19 cellular contexts compared by ENCODE assay signal in the genomic region with DNA sequence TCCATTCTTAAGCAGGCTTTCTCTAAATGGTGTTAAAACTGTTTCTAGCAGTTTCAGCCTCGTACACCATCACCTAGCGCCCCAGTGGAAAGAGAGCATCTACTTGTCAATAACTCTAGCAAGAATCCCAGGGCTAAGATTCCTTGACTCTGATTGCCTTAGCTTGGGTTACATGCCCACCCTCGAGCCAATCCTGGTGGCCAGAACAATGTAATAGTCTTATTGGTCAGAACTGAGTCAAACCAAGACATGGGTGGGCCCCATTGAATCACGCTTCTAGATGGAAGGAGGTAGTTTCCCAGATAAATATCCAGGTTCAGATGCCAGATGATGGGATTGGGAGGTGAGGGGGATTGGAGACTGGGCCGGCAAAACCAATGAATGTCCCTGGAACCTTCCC.
"Had no signal": no experiment of that assay in that cellular context is flagged by ENCODE, and none has a peak within 500 bp of the region (broad histone marks: within the 10 kb centered on the region; RNA-seq: fewer than 3 reads in every experiment).

No MANE protein-coding gene starts in this region.

- H3K79me2 ChIP-seq: hepatocyte had no signal

- H3K36me3 ChIP-seq: ascending aorta, left lung, right atrium auricular region, suprapubic skin had no signal

- H3K27me3 Mint-ChIP-seq: progenitor cell of endocrine pancreas; stimulated activated naive CD8-positive, alpha-beta T cell treated with anti-CD3 and anti-CD28 coated beads, Interleukin-15, Interleukin-2, amounts not matched to agents 100 ng/mL and 50 ng/mL, for 24 hours had no signal

- H3K9me3 Mint-ChIP-seq: natural killer cell; stimulated activated naive CD8-positive, alpha-beta T cell treated with anti-CD3 and anti-CD28 coated beads, Interleukin-15, Interleukin-2, amounts not matched to agents 100 ng/mL and 50 ng/mL, for 24 hours; T-helper 2 cell treated with Interferon-gamma antibody and Interleukin-4, amounts not matched to agents 5 μg/mL and 100 μg/mL, for 36 hours had no signal

- DNase-seq: activated CD4-positive, alpha-beta T cell treated with anti-CD3 and anti-CD28 coated beads, Interleukin-2, amount 50 U/mL, for 1 hour; activated CD8-positive, alpha-beta memory T cell treated with anti-CD3 and anti-CD28 coated beads for 24 hours; activated gamma-delta T cell treated with Interleukin-2 at 50 U/mL for 16 hours; erythroblast; kidney; left lung; mammary epithelial cell; natural killer cell; small intestine; stimulated activated CD4-positive, alpha-beta T cell treated with anti-CD3 and anti-CD28 coated beads, Interleukin-4, amount 100 ng/mL, for 4 hours; stimulated activated CD8-positive, alpha-beta memory T cell treated with anti-CD3 and anti-CD28 coated beads, Interleukin-4, amount 100 ng/mL, for 48 hours had no signal

- H3K9me3 ChIP-seq: ascending aorta, left lung, right atrium auricular region, suprapubic skin had no signal

- H3K4me2 ChIP-seq: hepatocyte had no signal

- H3K36me3 Mint-ChIP-seq: natural killer cell had no signal

- H3K4me3 Mint-ChIP-seq: natural killer cell; stimulated activated naive CD8-positive, alpha-beta T cell treated with anti-CD3 and anti-CD28 coated beads, Interleukin-15, Interleukin-2, amounts not matched to agents 100 ng/mL and 50 ng/mL, for 24 hours; T-helper 2 cell treated with Interferon-gamma antibody and Interleukin-4, amounts not matched to agents 5 μg/mL and 100 μg/mL, for 36 hours had no signal

- H3K27me3 ChIP-seq: ascending aorta, hepatocyte, left lung, right atrium auricular region, suprapubic skin had no signal

- H3K27ac ChIP-seq: ascending aorta, hepatocyte, left lung, right atrium auricular region, suprapubic skin had no signal

- H3K4me1 ChIP-seq: ascending aorta, right atrium auricular region had no signal

- H3K4me3 ChIP-seq: ascending aorta, hepatocyte, left lung, right atrium auricular region, suprapubic skin had no signal

- H3K27ac Mint-ChIP-seq: natural killer cell; progenitor cell of endocrine pancreas; stimulated activated naive CD8-positive, alpha-beta T cell treated with anti-CD3 and anti-CD28 coated beads, Interleukin-15, Interleukin-2, amounts not matched to agents 100 ng/mL and 50 ng/mL, for 24 hours; T-helper 2 cell treated with Interferon-gamma antibody and Interleukin-4, amounts not matched to agents 5 μg/mL and 100 μg/mL, for 36 hours had no signal

- ATAC-seq: activated CD4-positive, CD25-positive, alpha-beta regulatory T cell treated with anti-CD3 and anti-CD28 coated beads, Interleukin-2, amount 50 U/mL, for 24 hours; natural killer cell had no signal

- H3K4me1 Mint-ChIP-seq: natural killer cell had no signal
